Comparison of ENCODE assay signal across 13 cellular contexts in genomic region chr3:14266361-14266760, GRCh38.
DNase-seq lines count a peak whose midpoint lies in the region; ATAC-seq, FAIRE-seq and TF ChIP-seq lines count a peak whose summit lies in the region.
"Had no signal": no experiment of that assay in that cellular context is flagged by ENCODE, and none has a peak within 500 bp of the region (broad histone marks: within the 10 kb centered on the region; RNA-seq: fewer than 3 reads in every experiment).

No MANE protein-coding gene starts in this region.

- no peak overlapping the region for H4K5ac ChIP-seq in H1 (ENCODE audit: insufficient read length, low read depth, low read length)

- no peak overlapping the region for H2BK5ac ChIP-seq in H1 (ENCODE audit: low read depth, low read length)

- no peaks in the 10 kb centered on the region; the same call in 1 of the 2 replicates for H3F3A ChIP-seq in GM23338 (replicated peaks; ENCODE audit: low read depth)

- no peak overlapping the region for H3K9ac ChIP-seq in H1 (replicated peaks in 1 of 4; ENCODE audit: extremely low read depth in 1 of 4, low read depth in 3 of 4, low read length in 3 of 4)

- no peak for TF ChIP-seq EP300 in H1 (IDR thresholded peaks at IDR 0.05; ENCODE audit: borderline replicate concordance in 1 of 2, low read depth in 2 of 2, low read length in 2 of 2)

- no peak overlapping the region for H3K4ac ChIP-seq in H1 (replicated peaks; ENCODE audit: insufficient read length, low read depth, low read length)

- no peak overlapping the region for H4K8ac ChIP-seq in H1 (ENCODE audit: extremely low read depth, insufficient read depth, low read length)

- H3K23ac ChIP-seq in H1 (ENCODE audit: insufficient read length) = no peak overlapping the region

- H2BK15ac ChIP-seq in H1 (ENCODE audit: low read length) = 0 out of 2 replicates have a peak overlapping the region, but pooled peaks have one; percentile 66

- H3K27me3 ChIP-seq in H1 (replicated peaks in 1 of 4; ENCODE audit: control insufficient read depth in 3 of 4, extremely low read depth in 1 of 4, insufficient read depth in 3 of 4, low read length in 3 of 4) (0 out of 7 replicates have a peak, but pooled peaks cover 0 to 3% (median 0%) of the 10 kb centered on the region in 4 experiments), GM23338 (ENCODE audit: insufficient read depth) (no peaks in the 10 kb centered on the region), small intestine (ENCODE audit: control insufficient read depth in 2 of 2, insufficient read depth in 2 of 2, low read length in 2 of 2) (no peaks in the 10 kb centered on the region)

- no peak overlapping the region for H3K18ac ChIP-seq in H1 (ENCODE audit: extremely low read depth, low read length)

- H3K9me3 Mint-ChIP-seq in GM23338 = peaks cover 6% of the 10 kb centered on the region
- H3K9me3 Mint-ChIP-seq: activated naive CD8-positive, alpha-beta T cell treated with anti-CD3 and anti-CD28 coated beads for 36 hours had no signal

- H2BK120ac ChIP-seq in H1 (replicated peaks; ENCODE audit: low read depth, low read length) = no peak overlapping the region

- no peak overlapping the region for H2AFZ ChIP-seq in H1 (ENCODE audit: low read length)
- no peak overlapping the region for H2AFZ ChIP-seq in GM23338

- H3K9me3 ChIP-seq in H1 (ENCODE audit: insufficient read depth in 2 of 2, low read depth in 1 of 2, low read length in 1 of 2) (no peaks in the 10 kb centered on the region; a peak in 1 of 4 replicates), small intestine (ENCODE audit: control insufficient read depth, low read depth) (no peaks in the 10 kb centered on the region)

- no peaks in the 10 kb centered on the region for H3K79me1 ChIP-seq in H1 (ENCODE audit: low read depth, low read length)

- no peaks in the 10 kb centered on the region for H3K4me1 ChIP-seq in H1 (replicated peaks in 1 of 4; ENCODE audit: control insufficient read depth in 3 of 4, insufficient read depth in 4 of 4, low read length in 3 of 4)
- peaks cover 8% of the 10 kb centered on the region; the same call in 1 of the 2 replicates for H3K4me1 ChIP-seq in GM23338 (ENCODE audit: insufficient read depth)
- H3K4me1 ChIP-seq in small intestine (ENCODE audit: control insufficient read depth in 2 of 2, insufficient read depth in 1 of 2, low read depth in 1 of 2, low read length in 1 of 2) = no peaks in the 10 kb centered on the region

- H3K27ac ChIP-seq in H1 (ENCODE audit: low read depth, low read length) (no peak overlapping the region), GM23338 (ENCODE audit: low read depth) (no peak overlapping the region), small intestine (ENCODE audit: low read depth in 1 of 2, low read length in 1 of 2) (no peak overlapping the region)

- H3K27ac Mint-ChIP-seq in GM23338 = no peak overlapping the region
- H3K27ac Mint-ChIP-seq: activated naive CD8-positive, alpha-beta T cell treated with anti-CD3 and anti-CD28 coated beads for 36 hours; T-helper 17 cell had no signal

- DNase-seq in A172 (ENCODE audit: low spot score) = peak; percentile 19
- peak; percentile 24 for DNase-seq in HT1080 (ENCODE audit: low read depth)
- no peak for DNase-seq in H1 (ENCODE audit: low read depth in 1 of 2, low spot score in 2 of 2)
- peak; percentile 34 for DNase-seq in mucosa of gallbladder (ENCODE audit: low spot score)
- DNase-seq in NCI-H2081 treated with DMSO at 0.1 percent for 48 hours (lab: John Stamatoyannopoulos, UW) = no peak
- no peak for DNase-seq in GM23338 (ENCODE audit: low spot score)
- no peak for DNase-seq in small intestine
- DNase-seq: ACHN; activated naive CD8-positive, alpha-beta T cell treated with anti-CD3 and anti-CD28 coated beads for 36 hours; kidney; stimulated activated CD4-positive, alpha-beta T cell treated with anti-CD3 and anti-CD28 coated beads, Interleukin-4, amount 100 ng/mL, for 1 hour; T-helper 17 cell had no signal

- no peaks in the 10 kb centered on the region for H3K23me2 ChIP-seq in H1 (ENCODE audit: low read depth, low read length)

- H3K36me3 Mint-ChIP-seq in GM23338 (ENCODE audit: low read depth) = no peaks in the 10 kb centered on the region; the same call in 2 of the 3 replicates
- H3K36me3 Mint-ChIP-seq: activated naive CD8-positive, alpha-beta T cell treated with anti-CD3 and anti-CD28 coated beads for 36 hours had no signal

- no peak for TF ChIP-seq POLR2A in H1 (IDR thresholded peaks at IDR 0.05; ENCODE audit: control extremely low read depth in 1 of 2, low read depth in 2 of 2, low read length in 2 of 2)

- H3K56ac ChIP-seq in H1 (replicated peaks; ENCODE audit: insufficient read length, low read depth, low read length) = no peak overlapping the region

- H3K14ac ChIP-seq in H1 (ENCODE audit: insufficient read length) = no peak overlapping the region

- 93% methylated on average over 12 of the region's 12 CpGs; no CpG with 5 or more reads in 1 of the 2 experiments for WGBS in H1 (ENCODE audit: extremely low coverage in 1 of 2, insufficient coverage in 1 of 2, insufficient read length in 1 of 2, insufficient replicate concordance in 2 of 2, low coverage in 1 of 2, low lambda C conversion rate in 2 of 2, missing lambda C conversion rate in 1 of 2), 2 experiments
- WGBS in small intestine, 3 donors = 72 to 82% (median 72%) methylated on average over 12 of the region's 12 CpGs

- CTCF ChIA-PET in H1 (lab: Charles Lee; ENCODE audit: partially characterized antibody) = interaction anchor here (0.9 to 4.6 kb wide), 9 partner anchors 11 to 283 kb away, joined by 3 to 23 read pairs (median 4); partner anchors contain the start of gene SLC6A6

- TF ChIP-seq CTCF in H1 (IDR thresholded peaks at IDR 0.05; ENCODE audit: control extremely low read depth in 1 of 3, insufficient read depth in 1 of 3, low read depth in 1 of 3, low read length in 3 of 3) (no peak), GM23338 (conservative IDR thresholded peaks at IDR 0.05; ENCODE audit: low read depth in 2 of 2) (no peak)

- POLR2A ChIA-PET in H1 (lab: Charles Lee; ENCODE audit: partially characterized antibody) = interaction anchor here (0.8 kb wide), 1 partner anchor 139 kb away, joined by 3 read pairs; no protein-coding TSS in a partner anchor

- H3K4me2 ChIP-seq in H1 (ENCODE audit: insufficient read depth in 1 of 2, low read depth in 2 of 2, low read length in 2 of 2) = no peak overlapping the region
- no peak overlapping the region for H3K4me2 ChIP-seq in GM23338

- no peaks in the 10 kb centered on the region for H3K36me3 ChIP-seq in H1 (ENCODE audit: control insufficient read depth in 2 of 4, insufficient read depth in 4 of 4, low read length in 3 of 4)
- no peaks in the 10 kb centered on the region; the same call in 1 of the 2 replicates for H3K36me3 ChIP-seq in GM23338 (ENCODE audit: insufficient read depth)
- no peaks in the 10 kb centered on the region for H3K36me3 ChIP-seq in small intestine (ENCODE audit: control insufficient read depth in 2 of 2, insufficient read depth in 2 of 2, low read length in 2 of 2)

- peak overlapping the region; percentile 56; the same call in 1 of the 2 replicates for H2BK20ac ChIP-seq in H1 (ENCODE audit: low read length)

- H3K4me1 Mint-ChIP-seq in GM23338 = peaks cover 2% of the 10 kb centered on the region; the same call in 1 of the 3 replicates
- H3K4me1 Mint-ChIP-seq: activated naive CD8-positive, alpha-beta T cell treated with anti-CD3 and anti-CD28 coated beads for 36 hours; T-helper 17 cell had no signal

- peaks cover 3% of the 10 kb centered on the region for H3K27me3 Mint-ChIP-seq in GM23338 (ENCODE audit: insufficient read depth, low read depth, poor library complexity)
- H3K27me3 Mint-ChIP-seq: activated naive CD8-positive, alpha-beta T cell treated with anti-CD3 and anti-CD28 coated beads for 36 hours had no signal

- H4K91ac ChIP-seq in H1 (replicated peaks; ENCODE audit: insufficient read length, low read length) = no peak overlapping the region

- FAIRE-seq in H1 (lab: Jason Lieb, UNC) (no peak), small intestine (lab: Jason Lieb, UNC) (no peak)
- FAIRE-seq: kidney had no signal

- H2AK5ac ChIP-seq in H1 (ENCODE audit: low read depth, low read length) = no peak overlapping the region

- 0 out of 2 replicates have a peak, but pooled peaks cover 2% of the 10 kb centered on the region for H3K9me2 ChIP-seq in GM23338 (ENCODE audit: insufficient read depth)

- H3K79me2 ChIP-seq in H1 (ENCODE audit: control insufficient read depth in 1 of 2, insufficient read depth in 2 of 2, low read length in 2 of 2) (no peaks in the 10 kb centered on the region), GM23338 (replicated peaks; ENCODE audit: insufficient read depth) (no peaks in the 10 kb centered on the region)

- H4K20me1 ChIP-seq in H1 (replicated peaks in 1 of 2; ENCODE audit: control insufficient read depth in 1 of 2, insufficient read depth in 2 of 2, low read length in 2 of 2) (no peaks in the 10 kb centered on the region), GM23338 (replicated peaks; ENCODE audit: insufficient read depth) (no peaks in the 10 kb centered on the region)

- ATAC-seq in GM19455 (IDR thresholded peaks at IDR 0.05; ENCODE audit: unreplicated experiment) (no peak), GM23338 (no peak)
- ATAC-seq: T-helper 17 cell had no signal

- no peak for TF ChIP-seq RAD21 in H1 (IDR thresholded peaks at IDR 0.05 in 1 of 2, conservative IDR thresholded peaks at IDR 0.05 in 1 of 2; ENCODE audit: low read depth in 2 of 2, low read length in 2 of 2)

- no peak overlapping the region for H3K4me3 Mint-ChIP-seq in GM23338
- H3K4me3 Mint-ChIP-seq: activated naive CD8-positive, alpha-beta T cell treated with anti-CD3 and anti-CD28 coated beads for 36 hours; T-helper 17 cell had no signal

- H2BK12ac ChIP-seq in H1 (ENCODE audit: low read depth, low read length) = peak overlapping the region; percentile 61; the same call in 1 of the 2 replicates

- no peak overlapping the region for H3K4me3 ChIP-seq in H1 (ENCODE audit: extremely low read depth in 1 of 4, insufficient read depth in 2 of 4, low read depth in 3 of 4, low read length in 4 of 4)
- H3K4me3 ChIP-seq in GM23338 = no peak overlapping the region
- no peak overlapping the region for H3K4me3 ChIP-seq in small intestine (ENCODE audit: low read depth in 1 of 2, low read length in 2 of 2)

TF ChIP-seq in H1, 55 proteins besides CTCF, POLR2A, EP300 and RAD21 (continues in another document):
- TF ChIP-seq JUN (IDR thresholded peaks at IDR 0.05; ENCODE audit: low read depth, low read length) = no peak
- TF ChIP-seq CHD1 (IDR thresholded peaks at IDR 0.05; ENCODE audit: low read depth, low read length) = no peak
- no peak for TF ChIP-seq KDM5A (IDR thresholded peaks at IDR 0.05; ENCODE audit: low read length)
- TF ChIP-seq MAFK (IDR thresholded peaks at IDR 0.05; ENCODE audit: low read depth, low read length) = no peak
- no peak for TF ChIP-seq GTF2F1 (IDR thresholded peaks at IDR 0.05; ENCODE audit: borderline replicate concordance, low read depth, low read length)

TF ChIP-seq in GM23338, 12 proteins besides CTCF, POLR2A, EP300 and RAD21 (continues in another document):
- TF ChIP-seq POLR2AphosphoS5 (IDR thresholded peaks at IDR 0.05; ENCODE audit: low read depth) = no peak
- TF ChIP-seq EZH2phosphoT487 (IDR thresholded peaks at IDR 0.05; ENCODE audit: unreplicated experiment) = no peak

Comparison
In these comparisons a context has a peak if more than half of its experiments do, and no peak if none do; other contexts are left out.
1. DNase-seq: peak in A172 (single experiment), HT1080 (single experiment) and mucosa of gallbladder (single experiment); none in H1 (0 of 2), NCI-H2081 treated with DMSO at 0.1 percent for 48 hours (single experiment), GM23338 (single experiment) and small intestine (single experiment).